Comparison of ENCODE assay signal across 26 cellular contexts in the genomic region with DNA sequence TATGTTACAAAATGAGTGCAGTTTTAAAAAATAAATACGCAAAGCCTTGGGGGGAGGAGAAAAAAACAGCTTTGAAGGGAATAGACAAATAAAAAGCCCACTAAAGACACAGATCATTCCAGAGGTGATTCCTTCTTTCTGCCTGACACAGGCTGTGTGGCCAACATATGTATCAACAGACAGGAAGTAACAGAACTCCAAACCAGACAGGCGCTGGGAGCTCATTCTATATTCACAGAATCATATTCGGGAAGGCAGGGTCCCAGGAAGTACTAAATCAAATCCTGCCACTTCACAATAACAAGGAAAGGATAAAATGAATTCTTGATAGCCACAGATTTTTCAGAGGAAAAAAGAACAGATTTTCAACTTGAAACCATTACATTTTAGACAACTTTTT.
DNase-seq lines count a peak whose midpoint lies in the region; FAIRE-seq and TF ChIP-seq lines count a peak whose summit lies in the region.
"Had no signal": no experiment of that assay in that cellular context is flagged by ENCODE, and none has a peak within 500 bp of the region (broad histone marks: within the 10 kb centered on the region; RNA-seq: fewer than 3 reads in every experiment).

No MANE protein-coding gene starts in this region.

- in situ Hi-C loops in brain microvascular endothelial cell (cut with HindIII; ENCODE audit: low pct_ligation_motif_present, low sequenced_read_pairs): no loop called here

- H3K9me3 ChIP-seq in hepatocyte (ENCODE audit: low read depth) (no peaks in the 10 kb centered on the region), smooth muscle cell (replicated peaks; ENCODE audit: low read depth) (no peaks in the 10 kb centered on the region)
- H3K9me3 ChIP-seq: suprapubic skin, upper lobe of right lung had no signal

- H3K4me1 ChIP-seq in hepatocyte (ENCODE audit: insufficient read depth) (no peaks in the 10 kb centered on the region), smooth muscle cell (ENCODE audit: low read depth) (peaks cover 14% of the 10 kb centered on the region)
- H3K4me1 ChIP-seq: parathyroid adenoma, suprapubic skin, upper lobe of right lung had no signal

- H3K4me3 ChIP-seq in brain microvascular endothelial cell (ENCODE audit: low read depth, low read length): no peak overlapping the region
- no peak overlapping the region for H3K4me3 ChIP-seq in hepatocyte
- peak overlapping the region; percentile 23 for H3K4me3 ChIP-seq in smooth muscle cell
- H3K4me3 ChIP-seq: heart left ventricle, suprapubic skin, upper lobe of right lung had no signal

- peaks cover 17% of the 10 kb centered on the region for H3F3A ChIP-seq in smooth muscle cell (ENCODE audit: low read depth)

- no peaks in the 10 kb centered on the region for H4K20me1 ChIP-seq in hepatocyte (ENCODE audit: insufficient read depth, poor library complexity, severe bottlenecking)
- H4K20me1 ChIP-seq in smooth muscle cell (ENCODE audit: low read depth): no peaks in the 10 kb centered on the region

- no peak for FAIRE-seq in RCC 7860 (lab: Jason Lieb, UNC)
- FAIRE-seq: colon, GM18507, small intestine had no signal

- 51% methylated on average over 3 of the region's 3 CpGs for WGBS in hepatocyte (ENCODE audit: low lambda C conversion rate, missing lambda C conversion rate)
- WGBS in smooth muscle cell (ENCODE audit: low lambda C conversion rate): 47% methylated on average over 3 of the region's 3 CpGs

- no peaks in the 10 kb centered on the region for H3K9me2 ChIP-seq in hepatocyte (replicated peaks; ENCODE audit: insufficient read depth)

- H3K27ac ChIP-seq in brain microvascular endothelial cell: peak overlapping the region; percentile 42
- peak overlapping the region; percentile 55 for H3K27ac ChIP-seq in hepatocyte
- peak overlapping the region; percentile 79 for H3K27ac ChIP-seq in smooth muscle cell (ENCODE audit: low read depth)
- H3K27ac ChIP-seq: heart left ventricle, KMS-11, parathyroid adenoma, suprapubic skin, upper lobe of right lung had no signal

- H2AFZ ChIP-seq in hepatocyte (peak overlapping the region; percentile 23), smooth muscle cell (ENCODE audit: low read depth) (peak overlapping the region; percentile 26)
- H2AFZ ChIP-seq: parathyroid adenoma had no signal

- no peak for TF ChIP-seq CTCF in brain microvascular endothelial cell (IDR thresholded peaks at IDR 0.05; ENCODE audit: low read depth, low read length, missing control alignments)
- no peak for TF ChIP-seq CTCF in hepatocyte (IDR thresholded peaks at IDR 0.05; ENCODE audit: poor library complexity)
- no peak for TF ChIP-seq CTCF in smooth muscle cell (IDR thresholded peaks at IDR 0.05; ENCODE audit: borderline replicate concordance, insufficient read depth, poor library complexity, severe bottlenecking)

- no peaks in the 10 kb centered on the region for H3K79me2 ChIP-seq in hepatocyte
- H3K79me2 ChIP-seq in smooth muscle cell (ENCODE audit: low read depth): peaks cover 50% of the 10 kb centered on the region
- H3K79me2 ChIP-seq: parathyroid adenoma had no signal

- H3K9ac ChIP-seq in smooth muscle cell (ENCODE audit: low read depth): peak overlapping the region; percentile 52
- H3K9ac ChIP-seq: KMS-11, parathyroid adenoma had no signal

- H3K27me3 ChIP-seq in brain microvascular endothelial cell (replicated peaks): no peaks in the 10 kb centered on the region
- H3K27me3 ChIP-seq in hepatocyte: no peaks in the 10 kb centered on the region
- H3K27me3 ChIP-seq in smooth muscle cell (ENCODE audit: low read depth): no peaks in the 10 kb centered on the region
- H3K27me3 ChIP-seq: heart left ventricle, suprapubic skin, upper lobe of right lung had no signal

- intact Hi-C loops in cardiac septum (cut with DNase I): no loop called here

- H3K36me3 ChIP-seq in brain microvascular endothelial cell (replicated peaks) (no peaks in the 10 kb centered on the region), hepatocyte (replicated peaks; ENCODE audit: insufficient read depth, low read depth) (no peaks in the 10 kb centered on the region), smooth muscle cell (ENCODE audit: low read depth) (no peaks in the 10 kb centered on the region)
- H3K36me3 ChIP-seq: heart left ventricle, suprapubic skin, upper lobe of right lung had no signal

- peak; percentile 18 for DNase-seq in HCEC 1CT
- no peak for DNase-seq in brain microvascular endothelial cell
- DNase-seq in hepatocyte (ENCODE audit: low spot score): no peak
- no peak for DNase-seq in smooth muscle cell (lab: John Stamatoyannopoulos, UW; ENCODE audit: unreplicated experiment)
- DNase-seq in cardiac septum (ENCODE audit: low spot score): no peak
- DNase-seq in RCC 7860 (ENCODE audit: low spot score): no peak
- no peak for DNase-seq in anterior cingulate cortex (lab: John Stamatoyannopoulos, UW)
- DNase-seq: activated CD4-positive, alpha-beta memory T cell treated with anti-CD3 and anti-CD28 coated beads, Interleukin-2, amount 10 ng/mL, durations not matched to agents 7 days and 5 days; activated CD4-positive, alpha-beta T cell treated with anti-CD3 and anti-CD28 coated beads for 1 hour; activated CD8-positive, alpha-beta memory T cell treated with anti-CD3 and anti-CD28 coated beads, Interleukin-2, amount 50 U/mL, for 4 hours; activated naive CD4-positive, alpha-beta T cell treated with anti-CD3 and anti-CD28 coated beads for 36 hours; DND-41; effector CD4-positive, alpha-beta T cell; heart left ventricle; NCI-H2029 treated with DMSO at 0.1 percent for 48 hours; NCI-H526; retina; small intestine; stimulated activated naive CD4-positive, alpha-beta T cell treated with Interleukin-2 at 50 U/mL for 16 hours; T-helper 2 cell; upper lobe of right lung had no signal

- H3K4me2 ChIP-seq in hepatocyte (peak overlapping the region; percentile 64), smooth muscle cell (peak overlapping the region; percentile 80)
- H3K4me2 ChIP-seq: KMS-11 had no signal
